8 cellular contexts compared by ENCODE assay signal in genomic region chr21:32569261-32570230, GRCh38. TPM values are rescaled to one million over a fixed set of nuclear protein-coding genes. Genes with fewer than 3 reads are reported as not detected.
DNase-seq lines count a peak whose midpoint lies in the region; ATAC-seq and TF ChIP-seq lines count a peak whose summit lies in the region.

No MANE protein-coding gene starts in this region.

- H3K27ac Mint-ChIP-seq in T-helper 17 cell: peak overlapping the region; percentile 93

- no peaks in the 10 kb centered on the region for H3K27me3 ChIP-seq in right cardiac atrium (ENCODE audit: control insufficient read depth, insufficient read depth)
- H3K27me3 ChIP-seq in prostate gland (replicated peaks; ENCODE audit: insufficient read depth): no peaks in the 10 kb centered on the region
- no peaks in the 10 kb centered on the region for H3K27me3 ChIP-seq in upper lobe of right lung

- H3K4me3 ChIP-seq in right cardiac atrium (ENCODE audit: low read length): peak overlapping the region; percentile 38
- peak overlapping the region; percentile 46 to 48 for H3K4me3 ChIP-seq in prostate gland
- peak overlapping the region; percentile 61 for H3K4me3 ChIP-seq in upper lobe of right lung

- H3K36me3 ChIP-seq in prostate gland (no peaks in the 10 kb centered on the region), upper lobe of right lung (no peaks in the 10 kb centered on the region)

- ATAC-seq in HG02759 (IDR thresholded peaks at IDR 0.05; ENCODE audit: unreplicated experiment): peak; percentile 87
- ATAC-seq in T-helper 17 cell: peak; percentile 89
- peak; percentile 93 to 95 for ATAC-seq in right cardiac atrium
- ATAC-seq in upper lobe of right lung: peak; percentile 95

- H3K9me3 ChIP-seq in T-helper 17 cell (ENCODE audit: control insufficient read depth, low read length, poor library complexity, severe bottlenecking) (peaks cover 4% of the 10 kb centered on the region), right cardiac atrium (ENCODE audit: control insufficient read depth, low read length) (no peaks in the 10 kb centered on the region), prostate gland (no peaks in the 10 kb centered on the region), upper lobe of right lung (no peaks in the 10 kb centered on the region)

- TF ChIP-seq POLR2A in prostate gland (IDR thresholded peaks at IDR 0.05): peak; percentile 55

- H3K27ac ChIP-seq in right cardiac atrium (ENCODE audit: low read length) (peak overlapping the region; percentile 22), prostate gland (peak overlapping the region; percentile 84 to 94), upper lobe of right lung (peak overlapping the region; percentile 65)

- H3K27me3 Mint-ChIP-seq in T-helper 17 cell: no peaks in the 10 kb centered on the region

- peak; percentile 90 for TF ChIP-seq CTCF in GM10266 (IDR thresholded peaks at IDR 0.05; ENCODE audit: control insufficient read depth, insufficient read depth, low read depth, missing control alignments)
- peak; percentile 11 to 85 (median 83) for TF ChIP-seq CTCF in prostate gland (IDR thresholded peaks at IDR 0.05)
- TF ChIP-seq CTCF in upper lobe of right lung (IDR thresholded peaks at IDR 0.05): peak; percentile 85

- peak overlapping the region; percentile 93 for H3K4me3 Mint-ChIP-seq in T-helper 17 cell

- peaks cover 4% of the 10 kb centered on the region for H3K36me3 Mint-ChIP-seq in T-helper 17 cell (ENCODE audit: low read depth)

- DNase-seq in GM10266 (ENCODE audit: extremely low spot score) (peak; percentile 78), NCI-H1436 (lab: John Stamatoyannopoulos, UW) (peak; percentile 71), T-helper 17 cell (peak; percentile 64 to 80 (median 78)), amygdala (lab: John Stamatoyannopoulos, UW) (peak in 44 of 56 donors; percentile 8 to 76 (median 37)), right cardiac atrium (peak; percentile 75 to 91 (median 84)), prostate gland (ENCODE audit: low spot score) (peak; percentile 81), upper lobe of right lung (peak; percentile 89)

- H3K4me1 ChIP-seq in right cardiac atrium (ENCODE audit: control insufficient read depth, insufficient read depth, low read length) (no peaks in the 10 kb centered on the region), prostate gland (replicated peaks) (no peaks in the 10 kb centered on the region), upper lobe of right lung (peaks cover 7% of the 10 kb centered on the region)

- intact Hi-C loops in right cardiac atrium (cut with DNase I) (loop anchor here (5.0 to 10.0 kb wide), 4 partner anchors 105 to 167 kb away; partner anchors contain the start of gene EVA1C (in 1 of the 4)), prostate gland (cut with DNase I) (loop anchor here (5.0 to 10.0 kb wide), 3 partner anchors 75 to 245 kb away; partner anchors contain the start of gene EVA1C), upper lobe of right lung (cut with DNase I) (loop anchor here (10.0 kb wide), 1 partner anchor 165 kb away; no protein-coding TSS in a partner anchor)

- WGBS in right cardiac atrium: 4% methylated on average over 61 of the region's 61 CpGs
- WGBS in prostate gland: 3% methylated on average over 61 of the region's 61 CpGs

- peaks cover 28% of the 10 kb centered on the region for H3K4me1 Mint-ChIP-seq in T-helper 17 cell

RNA-seq across cellular contexts. Expression of gene TCP10L, which starts 15.8 kb away (rescaled TPM):
- under 1 TPM in 1 of 2 donors, not detected in 1; 0.57 TPM for total RNA-seq in T-helper 17 cell
- total RNA-seq in right cardiac atrium: 1 to 10 TPM; 1.4 to 3.4 (median 2.1) TPM
- polyA plus RNA-seq in right cardiac atrium: 1.9 TPM
- total RNA-seq in prostate gland: 10 to 100 TPM in 1 of 2 donors, 1 to 10 TPM in 1; 1.9 to 17.8 TPM
- total RNA-seq in upper lobe of right lung: 0.78 TPM

RNA-seq across cellular contexts. Expression of gene CFAP298, which starts 42.6 kb away (rescaled TPM):
- 10 to 100 TPM; 20.3 to 22.5 TPM for total RNA-seq in T-helper 17 cell
- 10 to 100 TPM; 21.5 to 23.6 (median 22.0) TPM for total RNA-seq in right cardiac atrium
- 29.8 TPM for polyA plus RNA-seq in right cardiac atrium
- 10 to 100 TPM; 43.4 to 44.5 TPM for total RNA-seq in prostate gland
- total RNA-seq in upper lobe of right lung: 30.7 TPM

Comparison
In these comparisons a context has a peak if more than half of its experiments do, and no peak if none do; other contexts are left out.
1. Peak in every context shown above with its lines: DNase-seq, ATAC-seq, H3K4me3 ChIP-seq and H3K27ac ChIP-seq.
2. DNase-seq: peak in every context shown above with its lines; median percentile 89 in upper lobe of right lung; 84 in right cardiac atrium; 81 in prostate gland; 78 in GM10266; 78 in T-helper 17 cell; 71 in NCI-H1436; 37 in amygdala.
3. H3K27ac ChIP-seq: peak in every context shown above with its lines; median percentile 89 in prostate gland; 65 in upper lobe of right lung; 22 in right cardiac atrium.